2 cellular contexts compared by ENCODE assay signal in the genomic region with DNA sequence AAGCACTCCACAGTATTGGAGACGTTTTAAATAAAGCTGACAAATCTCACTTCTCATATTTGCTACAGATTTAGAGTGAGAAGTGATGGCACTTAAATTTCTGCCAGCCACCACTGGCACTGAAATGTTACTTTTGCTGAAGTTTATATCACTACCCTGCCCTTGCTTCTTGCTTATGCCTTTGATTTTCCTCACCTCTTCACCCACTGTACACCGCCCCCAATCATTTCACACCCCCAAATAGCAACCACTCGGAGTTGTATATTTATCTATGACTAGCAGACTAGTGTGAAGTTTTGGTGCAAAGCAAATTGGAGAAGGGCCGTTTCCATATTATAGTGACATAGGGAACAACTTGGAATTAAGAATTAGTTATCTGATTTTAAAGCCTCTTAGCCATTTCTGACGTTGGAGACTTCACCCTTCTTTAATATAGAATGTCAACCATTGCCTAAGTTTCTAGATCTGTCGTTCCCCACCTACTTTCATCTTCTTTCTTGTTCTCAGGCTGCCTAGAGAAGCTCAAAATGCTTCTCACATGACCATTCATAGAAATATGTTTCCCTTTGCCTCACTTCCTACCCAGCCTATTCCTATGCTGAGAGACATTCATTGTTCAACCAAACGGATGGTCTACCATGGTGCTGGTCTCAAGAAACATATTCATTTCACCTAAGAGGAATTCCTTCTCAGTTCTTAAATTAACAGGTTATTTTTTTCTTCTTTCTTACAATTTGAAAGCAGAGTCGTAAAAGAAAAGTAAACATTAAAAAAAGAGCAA.
TF ChIP-seq lines count a peak whose summit lies in the region.

No MANE protein-coding gene starts in this region.

TF ChIP-seq in GM23338, 12 proteins besides CTCF, POLR2A, EP300 and RAD21:
- no peak for TF ChIP-seq JUNB (IDR thresholded peaks at IDR 0.05; ENCODE audit: unreplicated experiment)
- TF ChIP-seq, protein P1, sequence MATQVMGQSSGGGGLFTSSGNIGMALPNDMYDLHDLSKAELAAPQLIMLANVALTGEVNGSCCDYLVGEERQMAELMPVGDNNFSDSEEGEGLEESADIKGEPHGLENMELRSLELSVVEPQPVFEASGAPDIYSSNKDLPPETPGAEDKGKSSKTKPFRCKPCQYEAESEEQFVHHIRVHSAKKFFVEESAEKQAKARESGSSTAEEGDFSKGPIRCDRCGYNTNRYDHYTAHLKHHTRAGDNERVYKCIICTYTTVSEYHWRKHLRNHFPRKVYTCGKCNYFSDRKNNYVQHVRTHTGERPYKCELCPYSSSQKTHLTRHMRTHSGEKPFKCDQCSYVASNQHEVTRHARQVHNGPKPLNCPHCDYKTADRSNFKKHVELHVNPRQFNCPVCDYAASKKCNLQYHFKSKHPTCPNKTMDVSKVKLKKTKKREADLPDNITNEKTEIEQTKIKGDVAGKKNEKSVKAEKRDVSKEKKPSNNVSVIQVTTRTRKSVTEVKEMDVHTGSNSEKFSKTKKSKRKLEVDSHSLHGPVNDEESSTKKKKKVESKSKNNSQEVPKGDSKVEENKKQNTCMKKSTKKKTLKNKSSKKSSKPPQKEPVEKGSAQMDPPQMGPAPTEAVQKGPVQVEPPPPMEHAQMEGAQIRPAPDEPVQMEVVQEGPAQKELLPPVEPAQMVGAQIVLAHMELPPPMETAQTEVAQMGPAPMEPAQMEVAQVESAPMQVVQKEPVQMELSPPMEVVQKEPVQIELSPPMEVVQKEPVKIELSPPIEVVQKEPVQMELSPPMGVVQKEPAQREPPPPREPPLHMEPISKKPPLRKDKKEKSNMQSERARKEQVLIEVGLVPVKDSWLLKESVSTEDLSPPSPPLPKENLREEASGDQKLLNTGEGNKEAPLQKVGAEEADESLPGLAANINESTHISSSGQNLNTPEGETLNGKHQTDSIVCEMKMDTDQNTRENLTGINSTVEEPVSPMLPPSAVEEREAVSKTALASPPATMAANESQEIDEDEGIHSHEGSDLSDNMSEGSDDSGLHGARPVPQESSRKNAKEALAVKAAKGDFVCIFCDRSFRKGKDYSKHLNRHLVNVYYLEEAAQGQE (IDR thresholded peaks at IDR 0.05; ENCODE audit: unreplicated experiment) = no peak
- TF ChIP-seq EZH2phosphoT487 (IDR thresholded peaks at IDR 0.05; ENCODE audit: unreplicated experiment) = no peak
- no peak for TF ChIP-seq STAT1 (IDR thresholded peaks at IDR 0.05; ENCODE audit: unreplicated experiment)

TF ChIP-seq in K562, 482 proteins besides CTCF, POLR2A, EP300 and RAD21:
- no peak for TF ChIP-seq DPF2 (IDR thresholded peaks at IDR 0.05)
